17 cellular contexts compared by ENCODE assay signal in genomic region chr10:101875068-101875688, GRCh38.
"Had no signal": no experiment of that assay in that cellular context is flagged by ENCODE, and none has a peak within 500 bp of the region (broad histone marks: within the 10 kb centered on the region; RNA-seq: fewer than 3 reads in every experiment).

No MANE protein-coding gene starts in this region.

- H3K4me1 ChIP-seq: colonic mucosa, lower lobe of right lung had no signal

- H3K4me3 Mint-ChIP-seq: activated naive CD8-positive, alpha-beta T cell; activated T-cell treated with anti-CD3 and anti-CD28 coated beads, Interleukin-2, amount 50 U/mL, for 24 hours; brain; stimulated activated naive CD8-positive, alpha-beta T cell treated with anti-CD3 and anti-CD28 coated beads, Interleukin-15, Interleukin-2, amounts not matched to agents 100 ng/mL and 50 ng/mL, for 24 hours; type B pancreatic cell had no signal

- H3K27me3 ChIP-seq: colonic mucosa, esophagus muscularis mucosa, right atrium auricular region had no signal

- H3K4me3 ChIP-seq: colonic mucosa, esophagus muscularis mucosa, lower lobe of right lung, right atrium auricular region had no signal

- H3K27me3 Mint-ChIP-seq: activated naive CD8-positive, alpha-beta T cell; activated T-cell treated with anti-CD3 and anti-CD28 coated beads, Interleukin-2, amount 50 U/mL, for 24 hours; brain; stimulated activated naive CD8-positive, alpha-beta T cell treated with anti-CD3 and anti-CD28 coated beads, Interleukin-15, Interleukin-2, amounts not matched to agents 100 ng/mL and 50 ng/mL, for 24 hours; type B pancreatic cell had no signal

- H3K36me3 ChIP-seq: colonic mucosa, right atrium auricular region had no signal

- DNase-seq: activated CD4-positive, alpha-beta T cell treated with anti-CD3 and anti-CD28 coated beads for 1 hour; activated CD4-positive, alpha-beta T cell treated with anti-CD3 and anti-CD28 coated beads, Interleukin-2, amount 50 U/mL, for 4 hours; activated gamma-delta T cell; activated T-cell treated with anti-CD3 and anti-CD28 coated beads, Interleukin-2, amount 50 U/mL, for 24 hours; central memory CD4-positive, alpha-beta T cell; colonic mucosa; left colon; lower lobe of right lung; midbrain; nucleus accumbens; stimulated activated CD4-positive, alpha-beta T cell treated with anti-CD3 and anti-CD28 coated beads, Interleukin-2, amount 100 ng/mL, for 48 hours had no signal

- H3K27ac ChIP-seq: colonic mucosa, esophagus muscularis mucosa, lower lobe of right lung, right atrium auricular region had no signal

- ATAC-seq: left colon, lower lobe of right lung had no signal

- H3K27ac Mint-ChIP-seq: activated naive CD8-positive, alpha-beta T cell; activated T-cell treated with anti-CD3 and anti-CD28 coated beads, Interleukin-2, amount 50 U/mL, for 24 hours; stimulated activated naive CD8-positive, alpha-beta T cell treated with anti-CD3 and anti-CD28 coated beads, Interleukin-15, Interleukin-2, amounts not matched to agents 100 ng/mL and 50 ng/mL, for 24 hours; type B pancreatic cell had no signal

- H3K9me3 ChIP-seq: colonic mucosa, esophagus muscularis mucosa, lower lobe of right lung, right atrium auricular region had no signal

- H3K9me3 Mint-ChIP-seq: activated T-cell treated with anti-CD3 and anti-CD28 coated beads, Interleukin-2, amount 50 U/mL, for 24 hours; brain; stimulated activated naive CD8-positive, alpha-beta T cell treated with anti-CD3 and anti-CD28 coated beads, Interleukin-15, Interleukin-2, amounts not matched to agents 100 ng/mL and 50 ng/mL, for 24 hours; type B pancreatic cell had no signal

- H3K36me3 Mint-ChIP-seq: type B pancreatic cell had no signal
